24 cellular contexts compared by ENCODE assay signal in the genomic region with DNA sequence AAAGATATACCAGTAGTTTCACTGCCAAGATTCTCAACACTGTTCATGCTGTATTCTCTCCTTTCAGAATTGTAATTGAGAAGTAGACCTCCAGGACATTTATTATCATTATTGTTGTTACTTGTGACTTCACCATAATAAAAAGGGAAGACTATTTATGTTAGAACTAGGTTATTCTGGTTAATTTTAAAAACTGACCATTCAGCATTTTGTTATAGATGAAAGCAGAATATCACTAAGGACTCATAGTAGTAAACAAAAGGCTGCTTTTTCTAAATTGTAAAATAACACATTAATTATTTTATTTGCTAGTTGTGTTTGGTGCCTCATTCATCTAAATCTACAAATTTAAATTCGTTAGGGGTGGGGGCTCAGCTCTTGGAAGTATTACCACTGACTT.
DNase-seq lines count a peak whose midpoint lies in the region; ATAC-seq, FAIRE-seq and TF ChIP-seq lines count a peak whose summit lies in the region.
"Had no signal": no experiment of that assay in that cellular context is flagged by ENCODE, and none has a peak within 500 bp of the region (broad histone marks: within the 10 kb centered on the region; RNA-seq: fewer than 3 reads in every experiment).

No MANE protein-coding gene starts in this region.

- no peak for ATAC-seq in K562
- ATAC-seq: effector memory CD8-positive, alpha-beta T cell; esophagus mucosa; HCT116; left lung; stimulated activated effector memory CD8-positive, alpha-beta T cell treated with anti-CD3 and anti-CD28 coated beads, Interleukin-12 subunit alpha, Interleukin-12 subunit beta, amount 100 ng/mL, for 72 hours had no signal

- POLR2A ChIA-PET in K562 (lab: Yijun Ruan, JAX), result interaction anchor here (0.5 kb wide), 1 partner anchor 527 kb away, joined by 3 read pairs; no protein-coding TSS in a partner anchor

- no peaks in the 10 kb centered on the region for H3K27me3 Mint-ChIP-seq in progenitor cell of endocrine pancreas
- H3K27me3 Mint-ChIP-seq: effector memory CD8-positive, alpha-beta T cell; naive B cell had no signal

- no peaks in the 10 kb centered on the region for H3K79me2 ChIP-seq in K562 (ENCODE audit: control insufficient read depth, insufficient read depth, low read length)

- CTCF ChIA-PET in K562 (lab: Yijun Ruan, JAX; ENCODE audit: low intra/inter-chr PET ratio), result no interaction called here

- H3K27ac ChIP-seq in HUES64 (ENCODE audit: low read depth, low read length) (peak overlapping the region; percentile 82), K562 (ENCODE audit: extremely low read depth, low read depth, low read length) (no peak overlapping the region), right atrium auricular region (peak overlapping the region in 1 of 2 donors; percentile 86)
- H3K27ac ChIP-seq: left lung had no signal

- no peak for TF ChIP-seq POLR2A in K562 (conservative IDR thresholded peaks at IDR 0.05)

- no TSS peak for BruUV-seq in K562 (replicated peaks; lab: Mats Ljungman, UMichigan)

- FAIRE-seq in K562 (lab: Jason Lieb, UNC), result no peak

- H2AFZ ChIP-seq in K562 (ENCODE audit: low read depth, low read length), result no peak overlapping the region

- H3K4me2 ChIP-seq in K562 (ENCODE audit: insufficient read depth, low read length), result no peak overlapping the region

- H3K9me3 Mint-ChIP-seq in progenitor cell of endocrine pancreas (ENCODE audit: low read depth), result no peaks in the 10 kb centered on the region
- H3K9me3 Mint-ChIP-seq: effector memory CD8-positive, alpha-beta T cell; stimulated activated effector memory CD8-positive, alpha-beta T cell treated with anti-CD3 and anti-CD28 coated beads, Interleukin-12 subunit alpha, Interleukin-12 subunit beta, amount 100 ng/mL, for 72 hours had no signal

- in situ Hi-C loops in K562 (cut with MboI), result no loop called here

- H4K20me1 ChIP-seq in K562 (replicated peaks; ENCODE audit: control insufficient read depth, insufficient read depth, low read length), result no peaks in the 10 kb centered on the region

- peaks cover 6% of the 10 kb centered on the region for H3K36me3 Mint-ChIP-seq in progenitor cell of endocrine pancreas (ENCODE audit: insufficient read depth)
- H3K36me3 Mint-ChIP-seq: CD14-positive monocyte; naive B cell; stimulated activated effector memory CD8-positive, alpha-beta T cell treated with anti-CD3 and anti-CD28 coated beads, Interleukin-12 subunit alpha, Interleukin-12 subunit beta, amount 100 ng/mL, for 72 hours had no signal

- H3K36me3 ChIP-seq in HUES64 (ENCODE audit: insufficient read depth, low read length) (no peaks in the 10 kb centered on the region), K562 (ENCODE audit: control insufficient read depth, insufficient read depth, low read length) (no peaks in the 10 kb centered on the region), right atrium auricular region (no peaks in the 10 kb centered on the region)
- H3K36me3 ChIP-seq: left lung had no signal

- no peaks in the 10 kb centered on the region for H3K9me3 ChIP-seq in HUES64 (ENCODE audit: insufficient read depth, low read depth, low read length)
- no peaks in the 10 kb centered on the region for H3K9me3 ChIP-seq in K562 (replicated peaks; ENCODE audit: control insufficient read depth, insufficient read depth, low read depth, low read length)
- no peaks in the 10 kb centered on the region for H3K9me3 ChIP-seq in right atrium auricular region

- DNase-seq in K562 (ENCODE audit: extremely low read depth in 1 of 4, low spot score in 3 of 4), result no peak
- no peak for DNase-seq in right atrium auricular region (ENCODE audit: low spot score)
- DNase-seq in progenitor cell of endocrine pancreas (ENCODE audit: low spot score, unreplicated experiment), result no peak
- DNase-seq in NCI-H774 (lab: John Stamatoyannopoulos, UW), result no peak
- DNase-seq in cerebellar nuclear complex (lab: John Stamatoyannopoulos, UW), result no peak
- no peak for DNase-seq in COLO829 (ENCODE audit: low spot score)
- DNase-seq: activated naive CD4-positive, alpha-beta T cell treated with Interleukin-2 at 50 U/mL for 16 hours; cortex of kidney; effector memory CD8-positive, alpha-beta T cell; foreskin fibroblast; left lung; naive B cell; NCI-H146; NCI-H510A; NK-92 treated with Interleukin-12 subunit alpha and Interleukin-12 subunit beta, amount 100 ng/mL, for 24 hours; SHP77 treated with DMSO at 0.1 percent for 48 hours; stimulated activated CD4-positive, alpha-beta T cell treated with anti-CD3 and anti-CD28 coated beads, Interleukin-4, amount 100 ng/mL, for 1 hour; SW 1271; T1000 had no signal

- H3K4me1 ChIP-seq in HUES64 (ENCODE audit: insufficient read depth, low read length), result peaks cover 60% of the 10 kb centered on the region
- H3K4me1 ChIP-seq in K562 (replicated peaks in 1 of 2; ENCODE audit: control insufficient read depth in 2 of 2, insufficient read depth in 2 of 2, low read length in 2 of 2), result no peaks in the 10 kb centered on the region
- H3K4me1 ChIP-seq in right atrium auricular region, result peaks cover 0 to 6% of the 10 kb centered on the region in 2 donors
- H3K4me1 ChIP-seq: left lung had no signal

- TF ChIP-seq EP300 in K562 (IDR thresholded peaks at IDR 0.05; ENCODE audit: low read length), result no peak

- no peak for TF ChIP-seq RAD21 in K562 (CRISPR knock-in tag; conservative IDR thresholded peaks at IDR 0.05 in 1 of 2, IDR thresholded peaks at IDR 0.05 in 1 of 2)

- H3K9ac ChIP-seq in HUES64 (ENCODE audit: low read depth, low read length) (peak overlapping the region; percentile 0; the same call in 1 of the 2 replicates), K562 (ENCODE audit: insufficient read depth in 1 of 2, low read depth in 2 of 2, low read length in 2 of 2) (no peak overlapping the region)

- peak overlapping the region; percentile 8; the same call in 1 of the 2 replicates for H3K4me3 ChIP-seq in HUES64 (ENCODE audit: low read length)
- no peak overlapping the region for H3K4me3 ChIP-seq in K562
- peak overlapping the region; percentile 21 to 33 for H3K4me3 ChIP-seq in right atrium auricular region
- H3K4me3 ChIP-seq: left lung had no signal

- intact Hi-C loops in K562 (cut with micrococcal nuclease), result loop anchor here (5.0 kb wide), 1 partner anchor 190 kb away; no protein-coding TSS in a partner anchor

- no peak overlapping the region for H3K4me3 Mint-ChIP-seq in progenitor cell of endocrine pancreas (ENCODE audit: low read depth)
- H3K4me3 Mint-ChIP-seq: CD14-positive monocyte; effector memory CD8-positive, alpha-beta T cell; naive B cell; stimulated activated effector memory CD8-positive, alpha-beta T cell treated with anti-CD3 and anti-CD28 coated beads, Interleukin-12 subunit alpha, Interleukin-12 subunit beta, amount 100 ng/mL, for 72 hours had no signal

- no CpG with 5 or more reads among the region's 1 CpG for WGBS in HUES64
- WGBS in K562 (ENCODE audit: insufficient coverage, low coverage, missing lambda C conversion rate), result 0% methylated on average over 1 of the region's 1 CpG

- peak overlapping the region; percentile 38 for H3K27ac Mint-ChIP-seq in progenitor cell of endocrine pancreas
- H3K27ac Mint-ChIP-seq: CD14-positive monocyte; effector memory CD8-positive, alpha-beta T cell; stimulated activated effector memory CD8-positive, alpha-beta T cell treated with anti-CD3 and anti-CD28 coated beads, Interleukin-12 subunit alpha, Interleukin-12 subunit beta, amount 100 ng/mL, for 72 hours had no signal

- H3K9me1 ChIP-seq in K562 (ENCODE audit: control insufficient read depth, insufficient read depth, low read length), result no peaks in the 10 kb centered on the region

- TF ChIP-seq CTCF in K562 (IDR thresholded peaks at IDR 0.05 in 2 of 3, conservative IDR thresholded peaks at IDR 0.05 in 1 of 3; ENCODE audit: insufficient read depth in 2 of 3, low read depth in 1 of 3, low read length in 3 of 3) (no peak), right atrium auricular region (IDR thresholded peaks at IDR 0.05) (no peak), progenitor cell of endocrine pancreas (IDR thresholded peaks at IDR 0.05; ENCODE audit: unreplicated experiment) (no peak)

- H3K27me3 ChIP-seq in HUES64 (ENCODE audit: insufficient read depth, low read length) (no peaks in the 10 kb centered on the region), K562 (ENCODE audit: control insufficient read depth in 2 of 2, insufficient read depth in 2 of 2, low read length in 2 of 2) (no peaks in the 10 kb centered on the region; a peak in 1 of 5 replicates), right atrium auricular region (no peaks in the 10 kb centered on the region)
- H3K27me3 ChIP-seq: left lung had no signal

- H3K4me1 Mint-ChIP-seq in progenitor cell of endocrine pancreas (ENCODE audit: low read depth), result peaks cover 12% of the 10 kb centered on the region
- H3K4me1 Mint-ChIP-seq: CD14-positive monocyte; naive B cell; stimulated activated effector memory CD8-positive, alpha-beta T cell treated with anti-CD3 and anti-CD28 coated beads, Interleukin-12 subunit alpha, Interleukin-12 subunit beta, amount 100 ng/mL, for 72 hours had no signal

TF ChIP-seq in K562, 482 proteins besides CTCF, POLR2A, EP300 and RAD21:
- TF ChIP-seq ZNF324 (CRISPR knock-in tag; IDR thresholded peaks at IDR 0.05) (no peak), MAFF (IDR thresholded peaks at IDR 0.05; ENCODE audit: low read length) (peak; percentile 36; the same call in 1 of the 2 replicates), ZFP1 (CRISPR knock-in tag; IDR thresholded peaks at IDR 0.05) (no peak), SAP30 (IDR thresholded peaks at IDR 0.05; ENCODE audit: borderline replicate concordance, insufficient read depth, low read depth, low read length, poor library complexity, severe bottlenecking) (no peak), TCF7L2 (IDR thresholded peaks at IDR 0.05; ENCODE audit: low read depth, low read length) (no peak), MAFK (IDR thresholded peaks at IDR 0.05; ENCODE audit: low read length) (peak; percentile 31; the same call in 1 of the 2 replicates), CHD1 (IDR thresholded peaks at IDR 0.05; ENCODE audit: low read length) (no peak), SRSF3 (IDR thresholded peaks at IDR 0.05; ENCODE audit: insufficient read depth, low read length) (no peak), IFI16 (CRISPR knock-in tag; IDR thresholded peaks at IDR 0.05) (no peak), ADNP (tag; IDR thresholded peaks at IDR 0.05) (no peak), FOSL1 (tag; conservative IDR thresholded peaks at IDR 0.05) (no peak), MAFG (tag; conservative IDR thresholded peaks at IDR 0.05) (peak; percentile 45), ZNF316 (IDR thresholded peaks at IDR 0.05) (peak; percentile 84), BDP1 (IDR thresholded peaks at IDR 0.05; ENCODE audit: insufficient read depth, insufficient read length) (no peak), C11orf30 (IDR thresholded peaks at IDR 0.05; ENCODE audit: low read depth) (peak; percentile 63), GATA2 (CRISPR knock-in tag; IDR thresholded peaks at IDR 0.05) (no peak), NUFIP1 (IDR thresholded peaks at IDR 0.05; ENCODE audit: partially characterized antibody) (no peak), ZNF57 (CRISPR knock-in tag; IDR thresholded peaks at IDR 0.05) (no peak)
